12 cellular contexts compared by ENCODE assay signal in the genomic region with DNA sequence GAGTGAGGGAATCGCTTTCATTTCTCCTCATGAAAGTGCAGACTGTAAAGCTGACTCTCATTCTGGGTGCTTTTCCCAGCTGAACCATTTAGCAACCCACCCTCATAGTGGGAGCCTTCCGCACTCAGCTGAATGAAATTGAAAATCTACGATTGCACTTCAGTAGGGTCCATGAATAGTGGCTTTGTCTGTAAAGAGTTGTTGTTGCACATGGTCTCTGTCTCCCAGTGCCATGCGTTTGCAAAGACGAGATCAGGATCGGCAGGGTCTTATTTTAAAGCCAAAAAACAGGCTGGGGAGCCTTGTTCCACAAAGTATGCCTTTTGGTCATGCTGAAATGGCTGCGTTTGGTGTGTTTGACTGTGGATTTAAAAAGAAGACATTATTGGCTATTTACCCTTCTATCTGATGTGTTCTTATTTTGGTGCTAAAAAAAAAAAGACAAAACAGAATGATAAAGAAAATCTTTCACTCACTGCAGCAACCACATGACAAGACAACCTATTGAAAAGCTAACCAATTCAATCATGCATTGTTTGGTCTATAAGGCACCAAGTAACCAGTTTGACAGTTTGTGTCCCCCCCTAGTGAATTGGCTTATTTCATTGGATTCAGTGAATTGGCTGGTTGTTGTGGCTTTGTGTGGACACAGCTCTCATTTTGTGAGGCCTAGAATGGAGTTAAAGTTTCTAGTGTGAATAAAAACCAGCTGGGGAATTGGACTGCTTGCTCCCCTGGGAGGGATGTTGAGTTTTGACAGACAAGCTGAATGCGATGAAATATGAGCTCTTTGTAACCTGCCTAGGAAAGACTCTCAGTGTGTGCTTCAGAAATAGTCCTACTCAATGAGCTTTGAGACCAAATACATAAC.
DNase-seq lines count a peak whose midpoint lies in the region; ATAC-seq, FAIRE-seq and TF ChIP-seq lines count a peak whose summit lies in the region.
"Had no signal": no experiment of that assay in that cellular context is flagged by ENCODE, and none has a peak within 500 bp of the region (broad histone marks: within the 10 kb centered on the region; RNA-seq: fewer than 3 reads in every experiment).

No MANE protein-coding gene starts in this region.

- H3K27me3 Mint-ChIP-seq in GM23338 (ENCODE audit: insufficient read depth, low read depth, poor library complexity): no peaks in the 10 kb centered on the region
- H3K27me3 Mint-ChIP-seq: activated CD8-positive, alpha-beta T cell treated with anti-CD3 and anti-CD28 coated beads for 36 hours had no signal

- H2AFZ ChIP-seq in GM23338: no peak overlapping the region

- no TSS peak for BruUV-seq in Panc1 (replicated peaks; lab: Mats Ljungman, UMichigan)

- H3F3A ChIP-seq in GM23338 (replicated peaks; ENCODE audit: low read depth): no peaks in the 10 kb centered on the region

- 0 out of 2 replicates have a peak overlapping the region, but pooled peaks have one; percentile 1 for H3K27ac Mint-ChIP-seq in GM23338
- H3K27ac Mint-ChIP-seq: activated CD8-positive, alpha-beta T cell treated with anti-CD3 and anti-CD28 coated beads for 36 hours had no signal

- DNase-seq in GM23338 (ENCODE audit: low spot score) (no peak), Panc1 (ENCODE audit: low read depth, low spot score) (no peak), fibroblast of peridontal ligament (ENCODE audit: extremely low read depth) (peak; percentile 54), pons (ENCODE audit: low spot score) (peak; percentile 99), RCC 7860 (ENCODE audit: low spot score) (no peak), CD1c-positive myeloid dendritic cell (ENCODE audit: extremely low spot score) (no peak)
- DNase-seq: activated CD8-positive, alpha-beta T cell treated with anti-CD3 and anti-CD28 coated beads for 36 hours; brain microvascular endothelial cell; retina had no signal

- H3K4me1 ChIP-seq in GM23338 (ENCODE audit: insufficient read depth) (peaks cover 33% of the 10 kb centered on the region), Panc1 (ENCODE audit: control insufficient read depth, insufficient read depth, low read length) (peaks cover 49% of the 10 kb centered on the region)

- peak overlapping the region; percentile 89 for H3K27ac ChIP-seq in GM23338 (ENCODE audit: low read depth)
- peak overlapping the region; percentile 83 for H3K27ac ChIP-seq in Panc1 (ENCODE audit: low read length)
- H3K27ac ChIP-seq: brain microvascular endothelial cell, KMS-11 had no signal

- FAIRE-seq in RCC 7860 (lab: Jason Lieb, UNC): no peak

- CTCF ChIA-PET in Panc1 (lab: Charles Lee): interaction anchor here (0.5 kb wide), 1 partner anchor 14 kb away, joined by 3 read pairs; no protein-coding TSS in a partner anchor

- no peak overlapping the region for H3K4me2 ChIP-seq in GM23338

- peaks cover 33% of the 10 kb centered on the region for H3K4me1 Mint-ChIP-seq in GM23338

- intact Hi-C loops in Panc1 (cut with micrococcal nuclease; ENCODE audit: unreplicated experiment): loop anchor here (10.0 kb wide), 1 partner anchor 62 kb away; a partner anchor contains a TSS

- H3K27me3 ChIP-seq in GM23338 (ENCODE audit: insufficient read depth) (no peaks in the 10 kb centered on the region), Panc1 (ENCODE audit: control insufficient read depth, insufficient read depth, low read length) (no peaks in the 10 kb centered on the region)
- H3K27me3 ChIP-seq: brain microvascular endothelial cell had no signal

- no peak overlapping the region for H3K4me3 Mint-ChIP-seq in GM23338
- H3K4me3 Mint-ChIP-seq: activated CD8-positive, alpha-beta T cell treated with anti-CD3 and anti-CD28 coated beads for 36 hours had no signal

- TF ChIP-seq CTCF in GM23338 (conservative IDR thresholded peaks at IDR 0.05; ENCODE audit: low read depth in 2 of 2): no peak
- no peak for TF ChIP-seq CTCF in Panc1 (IDR thresholded peaks at IDR 0.05)

- no peaks in the 10 kb centered on the region for H3K9me3 ChIP-seq in Panc1 (ENCODE audit: control insufficient read depth, insufficient read depth, low read depth, low read length)

- peaks cover 11% of the 10 kb centered on the region; the same call in 2 of the 3 replicates for H3K36me3 Mint-ChIP-seq in GM23338 (ENCODE audit: low read depth)

- peaks cover 58% of the 10 kb centered on the region for H4K20me1 ChIP-seq in GM23338 (replicated peaks; ENCODE audit: insufficient read depth)

- no peak overlapping the region for H3K4me3 ChIP-seq in GM23338
- H3K4me3 ChIP-seq in Panc1 (ENCODE audit: low read depth in 2 of 2, low read length in 2 of 2): no peak overlapping the region

- no peaks in the 10 kb centered on the region for H3K9me3 Mint-ChIP-seq in GM23338
- H3K9me3 Mint-ChIP-seq: activated CD8-positive, alpha-beta T cell treated with anti-CD3 and anti-CD28 coated beads for 36 hours had no signal

- H3K36me3 ChIP-seq in GM23338 (ENCODE audit: insufficient read depth) (no peaks in the 10 kb centered on the region), Panc1 (ENCODE audit: control insufficient read depth, insufficient read depth, low read length) (peaks cover 4% of the 10 kb centered on the region; the same call in 1 of the 2 replicates)

- peaks cover 99% of the 10 kb centered on the region for H3K79me2 ChIP-seq in GM23338 (replicated peaks; ENCODE audit: insufficient read depth)

- in situ Hi-C loops in Panc1 (cut with HindIII; ENCODE audit: low pct_unique_long_range_greater_than_20kb, low sequenced_read_pairs): no loop called here

- POLR2A ChIA-PET in Panc1 (lab: Charles Lee): no interaction called here

- H3K9me2 ChIP-seq in GM23338 (ENCODE audit: insufficient read depth): no peaks in the 10 kb centered on the region

- ATAC-seq in GM23338 (no peak), Panc1 (no peak), GM21529 (IDR thresholded peaks at IDR 0.05; ENCODE audit: unreplicated experiment) (no peak), GM18858 (IDR thresholded peaks at IDR 0.05; ENCODE audit: unreplicated experiment) (no peak)
- ATAC-seq: activated CD8-positive, alpha-beta T cell treated with anti-CD3 and anti-CD28 coated beads for 36 hours had no signal

TF ChIP-seq in GM23338, 12 proteins besides CTCF, POLR2A, EP300 and RAD21:
- TF ChIP-seq, protein P1, sequence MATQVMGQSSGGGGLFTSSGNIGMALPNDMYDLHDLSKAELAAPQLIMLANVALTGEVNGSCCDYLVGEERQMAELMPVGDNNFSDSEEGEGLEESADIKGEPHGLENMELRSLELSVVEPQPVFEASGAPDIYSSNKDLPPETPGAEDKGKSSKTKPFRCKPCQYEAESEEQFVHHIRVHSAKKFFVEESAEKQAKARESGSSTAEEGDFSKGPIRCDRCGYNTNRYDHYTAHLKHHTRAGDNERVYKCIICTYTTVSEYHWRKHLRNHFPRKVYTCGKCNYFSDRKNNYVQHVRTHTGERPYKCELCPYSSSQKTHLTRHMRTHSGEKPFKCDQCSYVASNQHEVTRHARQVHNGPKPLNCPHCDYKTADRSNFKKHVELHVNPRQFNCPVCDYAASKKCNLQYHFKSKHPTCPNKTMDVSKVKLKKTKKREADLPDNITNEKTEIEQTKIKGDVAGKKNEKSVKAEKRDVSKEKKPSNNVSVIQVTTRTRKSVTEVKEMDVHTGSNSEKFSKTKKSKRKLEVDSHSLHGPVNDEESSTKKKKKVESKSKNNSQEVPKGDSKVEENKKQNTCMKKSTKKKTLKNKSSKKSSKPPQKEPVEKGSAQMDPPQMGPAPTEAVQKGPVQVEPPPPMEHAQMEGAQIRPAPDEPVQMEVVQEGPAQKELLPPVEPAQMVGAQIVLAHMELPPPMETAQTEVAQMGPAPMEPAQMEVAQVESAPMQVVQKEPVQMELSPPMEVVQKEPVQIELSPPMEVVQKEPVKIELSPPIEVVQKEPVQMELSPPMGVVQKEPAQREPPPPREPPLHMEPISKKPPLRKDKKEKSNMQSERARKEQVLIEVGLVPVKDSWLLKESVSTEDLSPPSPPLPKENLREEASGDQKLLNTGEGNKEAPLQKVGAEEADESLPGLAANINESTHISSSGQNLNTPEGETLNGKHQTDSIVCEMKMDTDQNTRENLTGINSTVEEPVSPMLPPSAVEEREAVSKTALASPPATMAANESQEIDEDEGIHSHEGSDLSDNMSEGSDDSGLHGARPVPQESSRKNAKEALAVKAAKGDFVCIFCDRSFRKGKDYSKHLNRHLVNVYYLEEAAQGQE (IDR thresholded peaks at IDR 0.05; ENCODE audit: unreplicated experiment): no peak
- TF ChIP-seq ZNF331 (CRISPR knock-in tag; IDR thresholded peaks at IDR 0.05; ENCODE audit: low read depth) (no peak), JUNB (IDR thresholded peaks at IDR 0.05; ENCODE audit: unreplicated experiment) (no peak), ZNF114 (CRISPR knock-in tag; IDR thresholded peaks at IDR 0.05) (no peak)

Comparison
In these comparisons a context has a peak if more than half of its experiments do, and no peak if none do; other contexts are left out.
1. DNase-seq: peak in fibroblast of peridontal ligament (single experiment) and pons (single experiment); none in GM23338 (single experiment), Panc1 (single experiment), RCC 7860 (single experiment) and CD1c-positive myeloid dendritic cell (single experiment).